Comparison of ENCODE assay signal across 9 cellular contexts in genomic region chr12:23950011-23950774, GRCh38. TPM values are rescaled to one million over a fixed set of nuclear protein-coding genes. Genes with fewer than 3 reads are reported as not detected.
DNase-seq lines count a peak whose midpoint lies in the region; ATAC-seq and TF ChIP-seq lines count a peak whose summit lies in the region.
"Had no signal": no experiment of that assay in that cellular context is flagged by ENCODE, and none has a peak within 500 bp of the region (broad histone marks: within the 10 kb centered on the region; RNA-seq: fewer than 3 reads in every experiment).

No MANE protein-coding gene starts in this region.

- peaks cover 13% of the 10 kb centered on the region; the same call in 1 of the 2 replicates for H3K4me1 ChIP-seq in SJCRH30
- peaks cover 4% of the 10 kb centered on the region for H3K4me1 ChIP-seq in osteoblast (ENCODE audit: insufficient read depth, low read length)

- DNase-seq in DMS 273 treated with DMSO at 0.1 percent for 48 hours (lab: John Stamatoyannopoulos, UW) (peak; percentile 62), SJCRH30 (peak; percentile 27 to 60), globus pallidus (ENCODE audit: low spot score) (peak; percentile 39), osteoblast (ENCODE audit: insufficient read length, low spot score, missing footprints) (peak; percentile 1), NCI-H226 (no peak), KG1 (lab: John Stamatoyannopoulos, UW) (no peak)

- peak overlapping the region; percentile 55 for H3K27ac ChIP-seq in SJCRH30
- no peak overlapping the region for H3K27ac ChIP-seq in osteoblast (ENCODE audit: low read depth, low read length)
- H3K27ac ChIP-seq: neutrophil had no signal

- no peaks in the 10 kb centered on the region for H3K79me2 ChIP-seq in osteoblast (ENCODE audit: insufficient read depth, low read length)

- TF ChIP-seq CTCF in osteoblast (IDR thresholded peaks at IDR 0.05; ENCODE audit: extremely low read depth, low read depth, low read length), result no peak

- no peak for ATAC-seq in HG02610 (IDR thresholded peaks at IDR 0.05; ENCODE audit: unreplicated experiment)
- ATAC-seq in HG02973 (IDR thresholded peaks at IDR 0.05; ENCODE audit: unreplicated experiment), result no peak

- H3K9me3 ChIP-seq in SJCRH30 (replicated peaks) (no peaks in the 10 kb centered on the region), osteoblast (ENCODE audit: low read depth, low read length) (no peaks in the 10 kb centered on the region)
- H3K9me3 ChIP-seq: neutrophil had no signal

- H2AFZ ChIP-seq in osteoblast (ENCODE audit: low read length), result peak overlapping the region; percentile 32

- H3K4me3 ChIP-seq in SJCRH30 (peak overlapping the region; percentile 63), osteoblast (ENCODE audit: insufficient read depth, low read length) (peak overlapping the region; percentile 15)

- H4K20me1 ChIP-seq in osteoblast (ENCODE audit: insufficient read depth, low read length), result no peaks in the 10 kb centered on the region

- H3K4me2 ChIP-seq in osteoblast (ENCODE audit: insufficient read depth, low read length), result peak overlapping the region; percentile 66

- no peaks in the 10 kb centered on the region for H3K36me3 ChIP-seq in SJCRH30
- H3K36me3 ChIP-seq in osteoblast (ENCODE audit: insufficient read depth, low read length), result no peaks in the 10 kb centered on the region
- H3K36me3 ChIP-seq: neutrophil had no signal

- H3K27me3 ChIP-seq in SJCRH30 (no peaks in the 10 kb centered on the region), osteoblast (ENCODE audit: insufficient read depth, low read length) (peaks cover 40% of the 10 kb centered on the region)

RNA-seq across cellular contexts. Expression of gene SOX5, which starts 0.7 kb away (rescaled TPM):
- 11.0 and 13.7 TPM in 2 replicates for total RNA-seq in SJCRH30 (2014; rRNA removed; shearing (Covaris generic))
- total RNA-seq in osteoblast, result 4.7 and 5.1 TPM in 2 replicates

Comparison
In these comparisons a context has a peak if more than half of its experiments do, and no peak if none do; other contexts are left out.
1. DNase-seq: peak in DMS 273 treated with DMSO at 0.1 percent for 48 hours (single experiment), SJCRH30 (2 of 2), globus pallidus (single experiment) and osteoblast (single experiment); none in NCI-H226 (single experiment) and KG1 (single experiment).